In genomic region chr5:337565-338130, GRCh38 we compare ENCODE assay signal across 10 cellular contexts. TPM values are rescaled to one million over a fixed set of nuclear protein-coding genes. Genes with fewer than 3 reads are reported as not detected.
A peak's percentile ranks its signal among the peaks of the same experiment; 100 is the strongest.
DNase-seq lines count a peak whose midpoint lies in the region; ATAC-seq and TF ChIP-seq lines count a peak whose summit lies in the region.
"Had no signal": no experiment of that assay in that cellular context is flagged by ENCODE, and none has a peak within 500 bp of the region (broad histone marks: within the 10 kb centered on the region; RNA-seq: fewer than 3 reads in every experiment).

No MANE protein-coding gene starts in this region.

- CTCF ChIA-PET in Caco-2 (lab: Charles Lee), result interaction anchor here (0.6 to 1.4 kb wide), 5 partner anchors 16 to 149 kb away, joined by 3 to 6 read pairs (median 3); partner anchors contain the start of gene SDHA

- ATAC-seq in right lobe of liver (peak in 3 of 4 donors; percentile 16 to 28 (median 27)), GM21737 (IDR thresholded peaks at IDR 0.05; ENCODE audit: unreplicated experiment) (no peak), HG03135 (IDR thresholded peaks at IDR 0.05; ENCODE audit: unreplicated experiment) (no peak)

- H3K4me3 ChIP-seq in Caco-2 (ENCODE audit: low read depth, low read length) (no peak overlapping the region), astrocyte of the cerebellum (ENCODE audit: low read depth, low read length) (no peak overlapping the region), right lobe of liver (no peak overlapping the region)
- H3K4me3 ChIP-seq: SK-N-MC had no signal

- WGBS in right lobe of liver (ENCODE audit: insufficient coverage, low coverage, low lambda C conversion rate, missing lambda C conversion rate), result 76% methylated on average over 8 of the region's 12 CpGs

- no peaks in the 10 kb centered on the region for H3K27me3 ChIP-seq in Caco-2 (replicated peaks; ENCODE audit: control insufficient read depth, insufficient read depth, low read length)
- H3K27me3 ChIP-seq in right lobe of liver, result no peaks in the 10 kb centered on the region

- DNase-seq in Caco-2, result peak; percentile 55 to 56
- peak; percentile 30 for DNase-seq in HFFc6
- DNase-seq in astrocyte of the cerebellum (ENCODE audit: low read depth), result no peak
- no peak for DNase-seq in right lobe of liver
- no peak for DNase-seq in GM20000 (ENCODE audit: low spot score)
- DNase-seq in hippocampal formation (lab: John Stamatoyannopoulos, UW), result no peak
- DNase-seq: activated naive CD4-positive, alpha-beta T cell treated with anti-CD3 and anti-CD28 coated beads for 36 hours had no signal

- H3K4me1 ChIP-seq in Caco-2, result no peaks in the 10 kb centered on the region
- no peaks in the 10 kb centered on the region for H3K4me1 ChIP-seq in right lobe of liver

- POLR2A ChIA-PET in Caco-2 (lab: Charles Lee), result no interaction called here

- no peak for TF ChIP-seq POLR2A in right lobe of liver (IDR thresholded peaks at IDR 0.05)

- H3K4me3 Mint-ChIP-seq in Caco-2 (ENCODE audit: unreplicated experiment), result no peak overlapping the region
- no peak overlapping the region for H3K4me3 Mint-ChIP-seq in HFFc6
- H3K4me3 Mint-ChIP-seq: activated naive CD4-positive, alpha-beta T cell treated with anti-CD3 and anti-CD28 coated beads for 36 hours had no signal

- no peaks in the 10 kb centered on the region for H3K36me3 Mint-ChIP-seq in Caco-2 (ENCODE audit: insufficient read depth, unreplicated experiment)
- H3K36me3 Mint-ChIP-seq in HFFc6 (ENCODE audit: low read depth), result peaks cover 4% of the 10 kb centered on the region

- H3K27ac ChIP-seq in right lobe of liver, result no peak overlapping the region

- H3K27me3 Mint-ChIP-seq in Caco-2 (ENCODE audit: insufficient read depth, unreplicated experiment), result peaks cover 8% of the 10 kb centered on the region
- H3K27me3 Mint-ChIP-seq in HFFc6 (ENCODE audit: insufficient read depth), result peaks cover 1% of the 10 kb centered on the region; the same call in 1 of the 2 replicates

- no peak overlapping the region for H3K27ac Mint-ChIP-seq in Caco-2 (ENCODE audit: unreplicated experiment)
- no peak overlapping the region; the same call in 1 of the 2 replicates for H3K27ac Mint-ChIP-seq in HFFc6
- H3K27ac Mint-ChIP-seq: activated naive CD4-positive, alpha-beta T cell treated with anti-CD3 and anti-CD28 coated beads for 36 hours had no signal

- H3K9me3 ChIP-seq in Caco-2 (no peaks in the 10 kb centered on the region), right lobe of liver (no peaks in the 10 kb centered on the region)

- H3K9me3 Mint-ChIP-seq in Caco-2 (ENCODE audit: unreplicated experiment) (peaks cover 4% of the 10 kb centered on the region), HFFc6 (no peaks in the 10 kb centered on the region)
- H3K9me3 Mint-ChIP-seq: activated naive CD4-positive, alpha-beta T cell treated with anti-CD3 and anti-CD28 coated beads for 36 hours had no signal

- TF ChIP-seq CTCF in Caco-2 (IDR thresholded peaks at IDR 0.05; ENCODE audit: insufficient read depth in 1 of 2, low read depth in 1 of 2, low read length in 1 of 2, severe bottlenecking in 1 of 2, unreplicated experiment in 1 of 2) (peak; percentile 45 to 60), HFFc6 (IDR thresholded peaks at IDR 0.05) (peak; percentile 33; the same call in 1 of the 2 replicates), astrocyte of the cerebellum (IDR thresholded peaks at IDR 0.05; ENCODE audit: low read depth, low read length, missing control alignments) (peak; percentile 58), right lobe of liver (IDR thresholded peaks at IDR 0.05) (peak in 1 of 4 donors; percentile 11), GM20000 (IDR thresholded peaks at IDR 0.05; ENCODE audit: extremely low read depth, missing control alignments) (no peak)

- H3K4me1 Mint-ChIP-seq in Caco-2 (ENCODE audit: low read depth, unreplicated experiment) (no peaks in the 10 kb centered on the region), HFFc6 (ENCODE audit: low read depth) (peaks cover 65% of the 10 kb centered on the region)

- H3K36me3 ChIP-seq in Caco-2 (ENCODE audit: control insufficient read depth, insufficient read depth, low read length) (no peaks in the 10 kb centered on the region), right lobe of liver (no peaks in the 10 kb centered on the region)

- intact Hi-C loops in Caco-2 (cut with micrococcal nuclease; ENCODE audit: unreplicated experiment) (no loop called here), right lobe of liver (cut with DNase I) (no loop called here)

- BruUV-seq in Caco-2 (replicated peaks; lab: Mats Ljungman, UMichigan), result no TSS peak

- in situ Hi-C loops in astrocyte of the cerebellum (cut with HindIII; ENCODE audit: low sequenced_read_pairs), result no loop called here

RNA-seq across cellular contexts. Expression of gene AHRR, which starts 16.1 kb away (rescaled TPM):
- total RNA-seq in Caco-2 (2022) (0.91 and 1.1 TPM in 2 replicates), right lobe of liver (under 1 TPM; 0.06 to 0.81 (median 0.43) TPM)
- total RNA-seq in HFFc6 (2021; fragmentation: NEBNext Ultra II Directional; extraction: Animal tissue kit (Norgen Biotek cat#: 25700)), result 10 to 100 TPM; 30.9 to 55.7 (median 51.9) TPM

Comparison
In these comparisons a context has a peak if more than half of its experiments do, and no peak if none do; other contexts are left out.
1. DNase-seq: peak in Caco-2 (2 of 2) and HFFc6 (single experiment); none in astrocyte of the cerebellum (single experiment), right lobe of liver (0 of 3), GM20000 (single experiment) and hippocampal formation (0 of 2).
2. ATAC-seq: peak in right lobe of liver (3 of 4); none in GM21737 (single experiment) and HG03135 (single experiment).
3. RNA of gene AHRR, which starts 16.1 kb away (total RNA-seq): 30.9 to 55.7 TPM in HFFc6; 0.91 to 1.1 TPM in Caco-2 and 0.06 to 0.81 TPM in right lobe of liver; every median in the first group is over 10 times any median in the second.